ENCODE assay signal across 12 cellular contexts in genomic region chr14:23054000-23054811, GRCh38. TPM values are rescaled to one million over a fixed set of nuclear protein-coding genes. Genes with fewer than 3 reads are reported as not detected.
DNase-seq lines count a peak whose midpoint lies in the region; ATAC-seq, FAIRE-seq and TF ChIP-seq lines count a peak whose summit lies in the region.
"Had no signal": no experiment of that assay in that cellular context is flagged by ENCODE, and none has a peak within 500 bp of the region (broad histone marks: within the 10 kb centered on the region; RNA-seq: fewer than 3 reads in every experiment).

No MANE protein-coding gene starts in this region.

- no peak overlapping the region for H2BK20ac ChIP-seq in IMR-90 (ENCODE audit: low read depth, low read length)

- BruUV-seq in IMR-90 (replicated peaks; lab: Mats Ljungman, UMichigan) (no TSS peak), K562 (replicated peaks; lab: Mats Ljungman, UMichigan) (no TSS peak)

- WGBS in IMR-90 (ENCODE audit: extremely low coverage in 2 of 2, insufficient read length in 1 of 2), 2 experiments = 83% methylated on average over 2 of the region's 17 CpGs; no CpG with 5 or more reads in 1 of the 2 experiments
- WGBS in K562 (ENCODE audit: insufficient coverage, low coverage, missing lambda C conversion rate) = 49% methylated on average over 14 of the region's 17 CpGs

- H3K27me3 ChIP-seq in IMR-90 (ENCODE audit: control insufficient read depth, insufficient read depth, low read length) (no peaks in the 10 kb centered on the region), K562 (ENCODE audit: control insufficient read depth in 2 of 2, insufficient read depth in 2 of 2, low read length in 2 of 2) (no peaks in the 10 kb centered on the region)

- H2AFZ ChIP-seq in IMR-90 (replicated peaks; ENCODE audit: low read length, poor library complexity) (no peak overlapping the region), K562 (ENCODE audit: low read depth, low read length) (no peak overlapping the region)

- no peak overlapping the region for H2AK5ac ChIP-seq in IMR-90 (ENCODE audit: low read depth, low read length)

- DNase-seq in GM03348 (ENCODE audit: low spot score) (peak; percentile 32), IMR-90 (no peak), K562 (ENCODE audit: extremely low read depth in 1 of 4, low spot score in 3 of 4) (peak; percentile 48 to 66 (median 61)), posterior vena cava (ENCODE audit: low spot score) (peak; percentile 76), NCI-H2081 treated with DMSO at 0.1 percent for 48 hours (lab: John Stamatoyannopoulos, UW) (no peak), NCI-H226 (no peak)
- DNase-seq: effector memory CD4-positive, alpha-beta T cell; NCI-H1105 had no signal

- no peak overlapping the region for H3K56ac ChIP-seq in IMR-90 (ENCODE audit: extremely low read depth, insufficient read depth, low read length)

- no peak overlapping the region for H4K5ac ChIP-seq in IMR-90 (ENCODE audit: low read depth, low read length)

- no peak overlapping the region for H3K18ac ChIP-seq in IMR-90 (ENCODE audit: low read depth, low read length)

- H3K4me2 ChIP-seq in IMR-90 (ENCODE audit: low read depth, low read length) = no peak overlapping the region
- no peak overlapping the region for H3K4me2 ChIP-seq in K562 (ENCODE audit: insufficient read depth, low read length)

- H2BK120ac ChIP-seq in IMR-90 (ENCODE audit: low read depth, low read length) = no peak overlapping the region

- CTCF ChIA-PET in IMR-90 (lab: Yijun Ruan, JAX) (interaction anchor here (1.6 kb wide), 1 partner anchor 68 kb away, joined by 3 read pairs; no protein-coding TSS in a partner anchor), K562 (lab: Yijun Ruan, JAX; ENCODE audit: low intra/inter-chr PET ratio) (interaction anchor here (0.9 to 9.2 kb wide), 4 partner anchors 59 to 81 kb away, joined by 3 to 141 read pairs (median 26); no protein-coding TSS in a partner anchor)

- ATAC-seq in IMR-90 (ENCODE audit: low read depth) = no peak
- ATAC-seq in K562 = 0 out of 3 replicates have a peak, but pooled peaks have one; percentile 14
- ATAC-seq in GM19351 (IDR thresholded peaks at IDR 0.05; ENCODE audit: unreplicated experiment) = no peak
- ATAC-seq in GM18520 (IDR thresholded peaks at IDR 0.05; ENCODE audit: unreplicated experiment) = no peak

- H2BK5ac ChIP-seq in IMR-90 (ENCODE audit: low read depth, low read length, poor library complexity, severe bottlenecking) = no peak overlapping the region

- no peak overlapping the region for H4K8ac ChIP-seq in IMR-90 (ENCODE audit: low read depth in 2 of 2, low read length in 2 of 2)

- POLR2A ChIA-PET in IMR-90 (lab: Charles Lee; ENCODE audit: unreplicated experiment) (no interaction called here), K562 (lab: Yijun Ruan, JAX) (interaction anchor here (0.6 to 1.7 kb wide), 2 partner anchors 47 to 67 kb away, joined by 3 to 9 read pairs; no protein-coding TSS in a partner anchor)

- H3K4me3 ChIP-seq in IMR-90 (ENCODE audit: insufficient read depth, low read depth, low read length) = no peak overlapping the region
- H3K4me3 ChIP-seq in K562 = no peak overlapping the region

- H3K14ac ChIP-seq in IMR-90 (replicated peaks; ENCODE audit: low read depth, low read length) = no peak overlapping the region

- in situ Hi-C loops in IMR-90 (cut with MboI; ENCODE audit: low sequenced_read_pairs) = loop anchor here (5.0 kb wide), 1 partner anchor 62 kb away; no protein-coding TSS in a partner anchor
- in situ Hi-C loops in K562 (cut with MboI) = loop anchor here (5.0 kb wide), 1 partner anchor 77 kb away; no protein-coding TSS in a partner anchor

- H4K20me1 ChIP-seq in IMR-90 (ENCODE audit: insufficient read depth, low read length) (peaks cover 13% of the 10 kb centered on the region), K562 (replicated peaks; ENCODE audit: control insufficient read depth, insufficient read depth, low read length) (0 out of 2 replicates have a peak, but pooled peaks cover 2% of the 10 kb centered on the region)

- TF ChIP-seq EP300 in K562 (IDR thresholded peaks at IDR 0.05; ENCODE audit: low read length) = no peak

- no peak overlapping the region for H3K23ac ChIP-seq in IMR-90 (ENCODE audit: low read depth, low read length)

- no peak overlapping the region for H3K4ac ChIP-seq in IMR-90 (ENCODE audit: low read depth, low read length)

- H4K91ac ChIP-seq in IMR-90 (ENCODE audit: insufficient read depth, low read depth, low read length) = no peak overlapping the region

- dilution Hi-C loops in IMR-90 (cut with HindIII; ENCODE audit: low sequenced_read_pairs, unreplicated experiment) = no loop called here

- intact Hi-C loops in IMR-90 (cut with micrococcal nuclease) (no loop called here), K562 (cut with micrococcal nuclease) (no loop called here), posterior vena cava (cut with DNase I) (loop anchor here in 1 of 2 donors (5.0 kb wide), 1 partner anchor 1002 kb away; no protein-coding TSS in a partner anchor)

- TF ChIP-seq RAD21 in IMR-90 (IDR thresholded peaks at IDR 0.05; ENCODE audit: low read length) (peak; percentile 45), K562 (CRISPR knock-in tag; conservative IDR thresholded peaks at IDR 0.05 in 1 of 2, IDR thresholded peaks at IDR 0.05 in 1 of 2) (peak; percentile 65 to 90)

- peaks cover 11% of the 10 kb centered on the region; the same call in 1 of the 2 replicates for H3K4me1 ChIP-seq in IMR-90 (ENCODE audit: control insufficient read depth, insufficient read depth, low read length)
- peaks cover 11 to 50% of the 10 kb centered on the region in 2 experiments for H3K4me1 ChIP-seq in K562 (replicated peaks in 1 of 2; ENCODE audit: control insufficient read depth in 2 of 2, insufficient read depth in 2 of 2, low read length in 2 of 2)

- H3K79me1 ChIP-seq in IMR-90 (ENCODE audit: low read depth in 1 of 2, low read length in 2 of 2) = peaks cover 0 to 21% of the 10 kb centered on the region in 2 experiments; a peak in 2 of 4 replicates

- H3K79me2 ChIP-seq in K562 (ENCODE audit: control insufficient read depth, insufficient read depth, low read length) = no peaks in the 10 kb centered on the region; the same call in 2 of the 3 replicates

- H2BK15ac ChIP-seq in IMR-90 (ENCODE audit: low read depth, low read length) = no peak overlapping the region

- H3K36me3 ChIP-seq in IMR-90 (ENCODE audit: control insufficient read depth, insufficient read depth, low read length) (peaks cover 11% of the 10 kb centered on the region), K562 (ENCODE audit: control insufficient read depth, insufficient read depth, low read length) (peaks cover 12% of the 10 kb centered on the region; the same call in 2 of the 3 replicates)

- TF ChIP-seq CTCF in IMR-90 (conservative IDR thresholded peaks at IDR 0.05; ENCODE audit: low read depth, low read length) = peak; percentile 24; the same call in 1 of the 2 replicates
- peak; percentile 77 to 80 (median 79) for TF ChIP-seq CTCF in K562 (IDR thresholded peaks at IDR 0.05 in 2 of 3, conservative IDR thresholded peaks at IDR 0.05 in 1 of 3; ENCODE audit: insufficient read depth in 2 of 3, low read depth in 1 of 3, low read length in 3 of 3)

- H3K9me1 ChIP-seq in IMR-90 (ENCODE audit: insufficient read depth, low read length) (no peaks in the 10 kb centered on the region), K562 (ENCODE audit: control insufficient read depth, insufficient read depth, low read length) (no peaks in the 10 kb centered on the region)

- H3K9ac ChIP-seq in IMR-90 (ENCODE audit: low read depth, low read length) (no peak overlapping the region), K562 (ENCODE audit: insufficient read depth in 1 of 2, low read depth in 2 of 2, low read length in 2 of 2) (peak overlapping the region in 1 of 2 experiments; percentile 10; a peak in 1 of 4 replicates)

- no peak overlapping the region for H3K27ac ChIP-seq in IMR-90 (ENCODE audit: insufficient read depth, low read length)
- no peak overlapping the region for H3K27ac ChIP-seq in K562 (ENCODE audit: extremely low read depth, low read depth, low read length)

- peak overlapping the region; percentile 83 for H2AK9ac ChIP-seq in IMR-90 (replicated peaks; ENCODE audit: low read depth, low read length, poor library complexity)

- TF ChIP-seq POLR2A in IMR-90 (IDR thresholded peaks at IDR 0.05; ENCODE audit: low read depth, low read length) (no peak), K562 (conservative IDR thresholded peaks at IDR 0.05) (no peak)

- FAIRE-seq in K562 (lab: Jason Lieb, UNC) = peak; percentile 88
- FAIRE-seq: keratinocyte, RCC 7860 had no signal

- H3K9me3 ChIP-seq in IMR-90 (ENCODE audit: control insufficient read depth, insufficient read depth, low read length) = no peaks in the 10 kb centered on the region
- H3K9me3 ChIP-seq in K562 (replicated peaks; ENCODE audit: control insufficient read depth, insufficient read depth, low read depth, low read length) = no peaks in the 10 kb centered on the region

RNA-seq across cellular contexts. Expression of gene CDH24, which starts 3.1 kb away (rescaled TPM):
- total RNA-seq in IMR-90 (2012; rRNA removed) = 3.6 and 3.9 TPM in 2 replicates
- 24.4 and 30.0 TPM in 2 replicates for polyA plus RNA-seq in IMR-90 (2012; rRNA removed)
- 11.1 and 16.7 TPM in 2 replicates for polyA plus RNA-seq in IMR-90 (2012; cell fraction: cytosol; rRNA removed)
- polyA plus RNA-seq in IMR-90 (2012; cell fraction: nucleus; rRNA removed; ENCODE audit: low replicate concordance) = 239 and 468 TPM in 2 replicates
- 31.5 and 72.4 TPM in 2 replicates for total RNA-seq in K562 (2011; cell fraction: chromatin; rRNA removed; ENCODE audit: low replicate concordance)
- total RNA-seq in K562 (2011; cell fraction: nucleolus; rRNA removed) = 45.5 and 46.5 TPM in 2 replicates
- total RNA-seq in K562 (2011; cell fraction: nucleoplasm; rRNA removed) = 33.9 and 37.3 TPM in 2 replicates
- total RNA-seq in K562 (2014; rRNA removed) = 4.9 and 6.6 TPM in 2 replicates
- total RNA-seq in K562 (2014; rRNA removed; fragmentation: Illumina TruSeq; extraction: Trizol) = 2.4 and 3.0 TPM in 2 replicates
- total RNA-seq in K562 (2015; rRNA removed; fragmentation: Illumina TruSeq; extraction: Trizol) = 3.6 and 4.0 TPM in 2 replicates
- 11.1 and 12.8 TPM in 2 replicates for total RNA-seq in K562 (2021)
- polyA plus RNA-seq in K562 (2011; rRNA removed) = 6.5 and 11.1 TPM in 2 replicates
- 10.1 and 17.2 TPM in 2 replicates for polyA plus RNA-seq in K562 (2011; cell fraction: cytosol; rRNA removed)
- 66.1 and 112 TPM in 2 replicates for polyA plus RNA-seq in K562 (2011; cell fraction: nucleus; rRNA removed)
- polyA plus RNA-seq in K562 (2012) = 7.5 and 9.6 TPM in 2 replicates
- 8.1 and 9.2 TPM in 2 replicates for polyA plus RNA-seq in K562 (2014; fragmentation: Illumina TruSeq; extraction: Trizol)
- under 1 TPM; 0.04 to 0.10 TPM for polyA plus RNA-seq in K562 (2014; fragmentation: Nextera tagmentation; extraction: Ambion mirVana)
- polyA plus RNA-seq in K562 (2014; rRNA removed) = 15.5 and 16.2 TPM in 2 replicates
- polyA minus RNA-seq in K562 (2011; rRNA and poly(A)+ RNA removed) = 3.6 and 5.3 TPM in 2 replicates
- 4.9 and 7.6 TPM in 2 replicates for polyA minus RNA-seq in K562 (2011; cell fraction: cytosol; rRNA and poly(A)+ RNA removed)
- 8.7 and 10.5 TPM in 2 replicates for polyA minus RNA-seq in K562 (2011; cell fraction: nucleus; rRNA and poly(A)+ RNA removed)
- total RNA-seq in posterior vena cava = 1 to 10 TPM; 1.8 to 2.9 TPM

RNA-seq across cellular contexts. Expression of gene PSMB11, which starts 12.2 kb away (rescaled TPM):
- total RNA-seq in IMR-90 (2012; rRNA removed) (not detected in 2 replicates), K562 (2014; rRNA removed) (not detected in 2 replicates), K562 (2014; rRNA removed; fragmentation: Illumina TruSeq; extraction: Trizol) (not detected in 2 replicates), K562 (2015; rRNA removed; fragmentation: Illumina TruSeq; extraction: Trizol) (not detected in 2 replicates), K562 (2021) (not detected in 2 replicates), posterior vena cava (not detected)
- polyA plus RNA-seq in IMR-90 (2012; rRNA removed) (not detected in 2 replicates), K562 (2011; rRNA removed) (not detected in 2 replicates), K562 (2014; fragmentation: Illumina TruSeq; extraction: Trizol) (not detected in 2 replicates), K562 (2014; fragmentation: Nextera tagmentation; extraction: Ambion mirVana) (not detected), K562 (2014; rRNA removed) (not detected in 2 replicates)
- polyA plus RNA-seq in IMR-90 (2012; cell fraction: cytosol; rRNA removed) = 0.01 TPM in 1 of 2 replicates, not detected in the other
- polyA plus RNA-seq in IMR-90 (2012; cell fraction: nucleus; rRNA removed; ENCODE audit: low replicate concordance) = not detected in 2 replicates
- not detected in 2 replicates for total RNA-seq in K562 (2011; cell fraction: chromatin; rRNA removed; ENCODE audit: low replicate concordance)
- total RNA-seq in K562 (2011; cell fraction: nucleolus; rRNA removed) = 0.17 TPM in 1 of 2 replicates, not detected in the other
- total RNA-seq in K562 (2011; cell fraction: nucleoplasm; rRNA removed) = not detected in 2 replicates
- polyA plus RNA-seq in K562 (2011; cell fraction: cytosol; rRNA removed) = 0.06 TPM in 1 of 2 replicates, not detected in the other
- polyA plus RNA-seq in K562 (2011; cell fraction: nucleus; rRNA removed) = not detected in 2 replicates
- not detected in 2 replicates for polyA plus RNA-seq in K562 (2012)
- not detected in 2 replicates for polyA minus RNA-seq in K562 (2011; rRNA and poly(A)+ RNA removed)
- polyA minus RNA-seq in K562 (2011; cell fraction: cytosol; rRNA and poly(A)+ RNA removed) = not detected in 2 replicates
- not detected in 2 replicates for polyA minus RNA-seq in K562 (2011; cell fraction: nucleus; rRNA and poly(A)+ RNA removed)
- polyA plus RNA-seq: keratinocyte had no signal

RNA-seq across cellular contexts. Expression of gene PSMB5, which starts 19.5 kb away (rescaled TPM):
- total RNA-seq in IMR-90 (2012; rRNA removed) = 268 and 310 TPM in 2 replicates
- polyA plus RNA-seq in IMR-90 (2012; rRNA removed) = 321 and 335 TPM in 2 replicates
- polyA plus RNA-seq in IMR-90 (2012; cell fraction: cytosol; rRNA removed) = 284 and 429 TPM in 2 replicates
- 118 and 128 TPM in 2 replicates for polyA plus RNA-seq in IMR-90 (2012; cell fraction: nucleus; rRNA removed; ENCODE audit: low replicate concordance)
- total RNA-seq in K562 (2011; cell fraction: chromatin; rRNA removed; ENCODE audit: low replicate concordance) = 49.0 and 108 TPM in 2 replicates
- total RNA-seq in K562 (2011; cell fraction: nucleolus; rRNA removed) = 166 and 172 TPM in 2 replicates
- 110 and 115 TPM in 2 replicates for total RNA-seq in K562 (2011; cell fraction: nucleoplasm; rRNA removed)
- 279 and 297 TPM in 2 replicates for total RNA-seq in K562 (2014; rRNA removed)
- 204 and 223 TPM in 2 replicates for total RNA-seq in K562 (2014; rRNA removed; fragmentation: Illumina TruSeq; extraction: Trizol)
- 210 and 212 TPM in 2 replicates for total RNA-seq in K562 (2015; rRNA removed; fragmentation: Illumina TruSeq; extraction: Trizol)
- 198 and 218 TPM in 2 replicates for total RNA-seq in K562 (2021)
- polyA plus RNA-seq in K562 (2011; rRNA removed) = 273 and 285 TPM in 2 replicates
- 421 and 454 TPM in 2 replicates for polyA plus RNA-seq in K562 (2011; cell fraction: cytosol; rRNA removed)
- polyA plus RNA-seq in K562 (2011; cell fraction: nucleus; rRNA removed) = 100 and 125 TPM in 2 replicates
- 194 and 217 TPM in 2 replicates for polyA plus RNA-seq in K562 (2012)
- polyA plus RNA-seq in K562 (2014; fragmentation: Illumina TruSeq; extraction: Trizol) = 194 and 201 TPM in 2 replicates
- 1,000 to 10,000 TPM; 1,679 to 1,870 TPM for polyA plus RNA-seq in K562 (2014; fragmentation: Nextera tagmentation; extraction: Ambion mirVana)
- 249 and 269 TPM in 2 replicates for polyA plus RNA-seq in K562 (2014; rRNA removed)
- 242 and 304 TPM in 2 replicates for polyA minus RNA-seq in K562 (2011; rRNA and poly(A)+ RNA removed)
- polyA minus RNA-seq in K562 (2011; cell fraction: cytosol; rRNA and poly(A)+ RNA removed) = 130 and 188 TPM in 2 replicates
- polyA minus RNA-seq in K562 (2011; cell fraction: nucleus; rRNA and poly(A)+ RNA removed) = 61.7 and 82.4 TPM in 2 replicates
- 10 to 100 TPM; 71.5 to 78.8 TPM for total RNA-seq in posterior vena cava

RNA-seq across cellular contexts. Expression of gene ACIN1, which starts 40.7 kb away (rescaled TPM):
- total RNA-seq in IMR-90 (2012; rRNA removed) (71.9 and 73.8 TPM in 2 replicates), K562 (2014; rRNA removed) (121 and 145 TPM in 2 replicates), K562 (2014; rRNA removed; fragmentation: Illumina TruSeq; extraction: Trizol) (110 and 123 TPM in 2 replicates), K562 (2015; rRNA removed; fragmentation: Illumina TruSeq; extraction: Trizol) (141 and 147 TPM in 2 replicates), K562 (2021) (151 and 163 TPM in 2 replicates), posterior vena cava (100 to 1,000 TPM in 1 of 2 donors, 10 to 100 TPM in 1; 85.9 to 112 TPM)
- polyA plus RNA-seq in IMR-90 (2012; rRNA removed) (167 and 185 TPM in 2 replicates), K562 (2011; rRNA removed) (129 and 157 TPM in 2 replicates), K562 (2014; fragmentation: Illumina TruSeq; extraction: Trizol) (180 and 196 TPM in 2 replicates), K562 (2014; fragmentation: Nextera tagmentation; extraction: Ambion mirVana) (1 to 10 TPM; 5.0 TPM), K562 (2014; rRNA removed) (156 and 184 TPM in 2 replicates)
- polyA plus RNA-seq in IMR-90 (2012; cell fraction: cytosol; rRNA removed) = 47.0 and 54.1 TPM in 2 replicates
- polyA plus RNA-seq in IMR-90 (2012; cell fraction: nucleus; rRNA removed; ENCODE audit: low replicate concordance) = 631 and 1,195 TPM in 2 replicates
- 555 and 556 TPM in 2 replicates for total RNA-seq in K562 (2011; cell fraction: chromatin; rRNA removed; ENCODE audit: low replicate concordance)
- 273 and 282 TPM in 2 replicates for total RNA-seq in K562 (2011; cell fraction: nucleolus; rRNA removed)
- total RNA-seq in K562 (2011; cell fraction: nucleoplasm; rRNA removed) = 463 and 596 TPM in 2 replicates
- 70.8 and 83.1 TPM in 2 replicates for polyA plus RNA-seq in K562 (2011; cell fraction: cytosol; rRNA removed)
- polyA plus RNA-seq in K562 (2011; cell fraction: nucleus; rRNA removed) = 696 and 714 TPM in 2 replicates
- polyA plus RNA-seq in K562 (2012) = 121 and 135 TPM in 2 replicates
- 147 and 171 TPM in 2 replicates for polyA minus RNA-seq in K562 (2011; rRNA and poly(A)+ RNA removed)
- 77.6 and 81.5 TPM in 2 replicates for polyA minus RNA-seq in K562 (2011; cell fraction: cytosol; rRNA and poly(A)+ RNA removed)
- polyA minus RNA-seq in K562 (2011; cell fraction: nucleus; rRNA and poly(A)+ RNA removed) = 198 and 296 TPM in 2 replicates

RNA-seq across cellular contexts. Expression of gene C14orf119, which starts 41.1 kb away (rescaled TPM):
- total RNA-seq in IMR-90 (2012; rRNA removed) (61.9 and 83.7 TPM in 2 replicates), K562 (2014; rRNA removed) (36.7 and 38.1 TPM in 2 replicates), K562 (2014; rRNA removed; fragmentation: Illumina TruSeq; extraction: Trizol) (61.2 and 68.8 TPM in 2 replicates), K562 (2015; rRNA removed; fragmentation: Illumina TruSeq; extraction: Trizol) (44.1 and 44.7 TPM in 2 replicates), K562 (2021) (46.0 and 47.6 TPM in 2 replicates), posterior vena cava (10 to 100 TPM; 35.2 to 38.7 TPM)
- polyA plus RNA-seq in IMR-90 (2012; rRNA removed) (74.0 and 86.3 TPM in 2 replicates), K562 (2011; rRNA removed) (82.0 and 84.8 TPM in 2 replicates), K562 (2014; fragmentation: Illumina TruSeq; extraction: Trizol) (37.9 and 39.3 TPM in 2 replicates), K562 (2014; fragmentation: Nextera tagmentation; extraction: Ambion mirVana) (100 to 1,000 TPM; 249 to 251 TPM), K562 (2014; rRNA removed) (48.5 and 51.8 TPM in 2 replicates)
- 36.7 and 38.7 TPM in 2 replicates for polyA plus RNA-seq in IMR-90 (2012; cell fraction: cytosol; rRNA removed)
- polyA plus RNA-seq in IMR-90 (2012; cell fraction: nucleus; rRNA removed; ENCODE audit: low replicate concordance) = 13.9 and 46.2 TPM in 2 replicates
- 25.2 and 42.1 TPM in 2 replicates for total RNA-seq in K562 (2011; cell fraction: chromatin; rRNA removed; ENCODE audit: low replicate concordance)
- total RNA-seq in K562 (2011; cell fraction: nucleolus; rRNA removed) = 42.1 and 47.4 TPM in 2 replicates
- total RNA-seq in K562 (2011; cell fraction: nucleoplasm; rRNA removed) = 29.2 and 32.1 TPM in 2 replicates
- 79.2 and 90.6 TPM in 2 replicates for polyA plus RNA-seq in K562 (2011; cell fraction: cytosol; rRNA removed)
- 90.4 and 124 TPM in 2 replicates for polyA plus RNA-seq in K562 (2011; cell fraction: nucleus; rRNA removed)
- polyA plus RNA-seq in K562 (2012) = 41.6 and 66.7 TPM in 2 replicates
- polyA minus RNA-seq in K562 (2011; rRNA and poly(A)+ RNA removed) = 61.4 and 78.9 TPM in 2 replicates
- 13.7 and 28.6 TPM in 2 replicates for polyA minus RNA-seq in K562 (2011; cell fraction: cytosol; rRNA and poly(A)+ RNA removed)
- 7.8 and 20.5 TPM in 2 replicates for polyA minus RNA-seq in K562 (2011; cell fraction: nucleus; rRNA and poly(A)+ RNA removed)

Comparison
In these comparisons a context has a peak if more than half of its experiments do, and no peak if none do; other contexts are left out.
1. DNase-seq: peak in GM03348 (single experiment), K562 (4 of 4) and posterior vena cava (single experiment); none in IMR-90 (single experiment), NCI-H2081 treated with DMSO at 0.1 percent for 48 hours (single experiment) and NCI-H226 (single experiment).